16 cellular contexts compared by ENCODE assay signal in the genomic region with DNA sequence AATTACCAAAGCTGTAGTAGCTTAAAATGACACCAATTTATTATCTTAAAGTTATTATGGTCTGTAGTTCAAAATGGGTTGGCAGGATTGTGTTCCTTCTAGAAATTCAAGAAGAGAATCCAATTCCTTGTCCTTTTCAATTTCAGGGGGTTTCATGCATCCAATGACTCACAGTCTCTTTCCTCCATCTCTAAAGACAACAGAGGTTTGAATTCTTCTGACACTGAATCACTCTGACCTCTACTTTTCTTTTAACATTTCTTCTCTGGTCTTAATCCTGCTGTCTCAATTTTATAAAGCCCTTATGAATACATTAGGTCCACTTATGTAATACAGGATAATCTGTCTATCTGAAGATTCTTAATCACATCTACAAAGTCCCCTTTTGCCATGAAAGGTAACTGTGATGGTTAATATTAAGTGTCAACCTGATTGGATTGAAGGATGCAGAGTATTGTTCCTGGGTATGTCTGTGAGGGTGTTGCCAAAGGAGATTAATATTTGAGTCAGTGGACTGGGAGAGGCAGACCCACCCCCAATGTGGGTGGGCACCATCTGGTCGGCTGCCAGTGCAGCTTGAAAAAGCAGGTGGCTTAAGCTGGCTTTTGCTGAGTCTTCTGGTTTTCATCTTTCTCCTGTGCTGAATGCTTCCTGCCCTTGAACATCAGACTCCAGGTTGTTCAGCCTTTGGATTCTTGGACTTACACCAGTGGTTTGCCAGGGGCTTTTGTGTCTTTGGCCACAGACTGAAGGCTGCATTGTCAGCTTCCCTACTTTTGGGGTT.
A peak's percentile ranks its signal among the peaks of the same experiment; 100 is the strongest.
DNase-seq lines count a peak whose midpoint lies in the region; ATAC-seq and TF ChIP-seq lines count a peak whose summit lies in the region.
"Had no signal": no experiment of that assay in that cellular context is flagged by ENCODE, and none has a peak within 500 bp of the region (broad histone marks: within the 10 kb centered on the region; RNA-seq: fewer than 3 reads in every experiment).

No MANE protein-coding gene starts in this region.

- POLR2A ChIA-PET in PC-3 (lab: Charles Lee; ENCODE audit: unreplicated experiment), result interaction anchor here (0.6 kb wide), 2 partner anchors 200 to 1149 kb away, joined by 3 to 5 read pairs; no protein-coding TSS in a partner anchor

- H3K27ac ChIP-seq in PC-3 (ENCODE audit: low read length) (no peak overlapping the region), upper lobe of right lung (no peak overlapping the region)
- H3K27ac ChIP-seq: psoas muscle had no signal

- H3K4me3 ChIP-seq in PC-3 (ENCODE audit: low read length) (no peak overlapping the region), epithelial cell of esophagus (ENCODE audit: low read length) (no peak overlapping the region), upper lobe of right lung (no peak overlapping the region)
- H3K4me3 ChIP-seq: HAP-1, psoas muscle had no signal

- no peak overlapping the region for H3K4me2 ChIP-seq in PC-3 (ENCODE audit: low read length)

- H3K4me1 ChIP-seq in PC-3 (ENCODE audit: insufficient read depth, low read length), result peaks cover 9% of the 10 kb centered on the region; the same call in 1 of the 2 replicates
- no peaks in the 10 kb centered on the region for H3K4me1 ChIP-seq in upper lobe of right lung
- H3K4me1 ChIP-seq: BE2C, HAP-1, psoas muscle had no signal

- no peaks in the 10 kb centered on the region for H3K9me2 ChIP-seq in PC-3 (replicated peaks; ENCODE audit: low read length)

- no peaks in the 10 kb centered on the region for H3K79me2 ChIP-seq in PC-3 (ENCODE audit: low read length)

- BruUV-seq in PC-3 (replicated peaks; lab: Mats Ljungman, UMichigan), result no TSS peak

- DNase-seq in ELR (ENCODE audit: low read depth) (peak; percentile 84), PC-3 (peak; percentile 38), epithelial cell of esophagus (ENCODE audit: low read depth) (peak; percentile 19), retina (peak; percentile 36), upper lobe of right lung (no peak), epidermal melanocyte (ENCODE audit: insufficient read length, low spot score) (no peak)
- DNase-seq: activated CD4-positive, alpha-beta T cell treated with anti-CD3 and anti-CD28 coated beads, Interleukin-2, amount 50 U/mL, for 48 hours; activated gamma-delta T cell; BE2C; NCI-H345; psoas muscle; stimulated activated naive CD8-positive, alpha-beta T cell treated with anti-CD3 and anti-CD28 coated beads, Interleukin-15, Interleukin-2, amounts not matched to agents 100 U/mL and 50 U/mL, for 24 hours; T1000 had no signal

- H3K9me3 ChIP-seq in PC-3 (ENCODE audit: low read length) (no peaks in the 10 kb centered on the region), upper lobe of right lung (no peaks in the 10 kb centered on the region)
- H3K9me3 ChIP-seq: BE2C, HAP-1, psoas muscle had no signal

- H3K9ac ChIP-seq in PC-3 (ENCODE audit: low read length), result no peak overlapping the region

- peak; percentile 76 for ATAC-seq in PC-3
- no peak for ATAC-seq in GM21390 (IDR thresholded peaks at IDR 0.05; ENCODE audit: unreplicated experiment)
- no peak for ATAC-seq in HG03097 (IDR thresholded peaks at IDR 0.05; ENCODE audit: low FRiP score, unreplicated experiment)
- no peak for ATAC-seq in upper lobe of right lung
- ATAC-seq: psoas muscle; stimulated activated naive CD8-positive, alpha-beta T cell treated with anti-CD3 and anti-CD28 coated beads, Interleukin-15, Interleukin-2, amounts not matched to agents 100 U/mL and 50 U/mL, for 24 hours had no signal

- no peaks in the 10 kb centered on the region for H3K27me3 ChIP-seq in PC-3 (ENCODE audit: low read length)
- H3K27me3 ChIP-seq in upper lobe of right lung, result no peaks in the 10 kb centered on the region
- H3K27me3 ChIP-seq: BE2C had no signal

- CTCF ChIA-PET in PC-3 (lab: Charles Lee), result no interaction called here

- no peaks in the 10 kb centered on the region for H3K36me3 ChIP-seq in PC-3 (ENCODE audit: low read depth, low read length)
- H3K36me3 ChIP-seq in upper lobe of right lung, result no peaks in the 10 kb centered on the region
- H3K36me3 ChIP-seq: BE2C, HAP-1 had no signal

- no peaks in the 10 kb centered on the region for H4K20me1 ChIP-seq in PC-3 (ENCODE audit: low read length)

- H2AFZ ChIP-seq in PC-3 (ENCODE audit: low read length), result no peak overlapping the region

- intact Hi-C loops in PC-3 (cut with micrococcal nuclease) (no loop called here), upper lobe of right lung (cut with DNase I) (no loop called here)

- TF ChIP-seq CTCF in PC-3 (conservative IDR thresholded peaks at IDR 0.05; ENCODE audit: low read depth, low read length) (no peak), epithelial cell of esophagus (IDR thresholded peaks at IDR 0.05; ENCODE audit: insufficient read depth, low read depth, low read length, missing control alignments) (no peak), upper lobe of right lung (IDR thresholded peaks at IDR 0.05) (no peak)

- no peaks in the 10 kb centered on the region for H3F3A ChIP-seq in PC-3 (ENCODE audit: low read length, unreplicated experiment)

Comparison
In these comparisons a context has a peak if more than half of its experiments do, and no peak if none do; other contexts are left out.
1. DNase-seq: peak in ELR (single experiment), PC-3 (single experiment), epithelial cell of esophagus (single experiment) and retina (single experiment); none in upper lobe of right lung (single experiment) and epidermal melanocyte (single experiment).